8 cellular contexts compared by ENCODE assay signal in the genomic region with DNA sequence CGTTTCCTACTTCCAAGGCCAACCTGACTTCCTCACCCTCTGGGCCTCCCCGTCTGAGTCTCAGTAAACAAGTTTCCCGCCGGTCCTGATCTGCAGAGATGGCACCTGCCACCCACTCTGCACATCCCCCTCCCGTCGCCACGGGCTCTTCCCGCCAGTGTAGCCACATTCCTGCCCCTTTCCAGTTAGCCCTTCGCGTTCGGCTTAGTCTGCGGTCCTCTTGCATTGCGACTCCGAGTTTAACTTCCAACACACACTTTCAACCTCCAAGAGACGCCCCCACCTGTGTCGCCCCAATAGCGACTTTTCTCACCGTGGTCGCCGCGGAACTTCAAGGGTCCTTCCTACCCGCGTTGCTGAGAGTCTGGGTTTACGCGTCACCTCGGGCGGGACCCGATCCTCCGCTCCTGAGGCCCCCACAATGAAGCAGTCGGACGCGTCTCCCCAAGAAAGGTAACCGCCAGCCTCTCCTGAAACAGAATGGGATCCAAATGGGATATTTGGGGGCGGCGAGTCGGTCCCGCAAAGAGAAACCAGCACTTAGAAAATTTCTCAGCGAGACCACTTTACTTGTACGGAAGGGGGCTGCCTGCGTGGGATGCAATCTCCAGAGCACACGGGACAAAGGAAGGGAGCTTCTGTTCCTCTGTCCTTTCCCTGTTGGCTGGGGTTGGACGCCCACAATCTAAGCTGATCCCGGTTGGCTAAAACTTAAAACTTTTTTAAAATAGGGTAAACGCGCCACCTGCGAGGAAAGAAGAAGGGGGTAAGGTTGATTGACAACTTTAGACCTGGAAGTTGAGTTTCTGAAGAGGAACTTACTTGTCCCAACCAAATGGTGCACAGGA. TPM values are rescaled to one million over a fixed set of nuclear protein-coding genes. Genes with fewer than 3 reads are reported as not detected.
DNase-seq lines count a peak whose midpoint lies in the region; ATAC-seq and TF ChIP-seq lines count a peak whose summit lies in the region.

No MANE protein-coding gene starts in this region.

- no peak for ATAC-seq in HG03196 (IDR thresholded peaks at IDR 0.05; ENCODE audit: unreplicated experiment)
- ATAC-seq in HG03039 (IDR thresholded peaks at IDR 0.05; ENCODE audit: unreplicated experiment) = no peak

- POLR2A ChIA-PET in GM10248 (lab: Yijun Ruan, JAX) = no interaction called here

- H3K36me3 ChIP-seq in brain microvascular endothelial cell (replicated peaks) (no peaks in the 10 kb centered on the region), kidney epithelial cell (ENCODE audit: control insufficient read depth, insufficient read depth, low read length) (no peaks in the 10 kb centered on the region)

- CTCF ChIA-PET in GM10248 (lab: Yijun Ruan, JAX) = interaction anchor here (0.7 to 0.8 kb wide), 2 partner anchors 40 to 60 kb away, joined by 4 read pairs; a partner anchor contains a TSS

- H3K27me3 ChIP-seq in brain microvascular endothelial cell (replicated peaks) (no peaks in the 10 kb centered on the region), kidney epithelial cell (ENCODE audit: control insufficient read depth, insufficient read depth, low read length) (no peaks in the 10 kb centered on the region)

- DNase-seq in GM10248 (ENCODE audit: extremely low spot score) (peak; percentile 53), LNCaP clone FGC (ENCODE audit: low read depth) (peak; percentile 86), SIG-M5 treated with dmso at 0.1 percent for 504 hours (lab: John Stamatoyannopoulos, UW; ENCODE audit: unreplicated experiment) (peak; percentile 69), brain microvascular endothelial cell (no peak), kidney epithelial cell (ENCODE audit: low read depth) (no peak)
- peak; percentile 20 for DNase-seq in stimulated activated CD8-positive, alpha-beta memory T cell treated with anti-CD3 and anti-CD28 coated beads, Interleukin-12 subunit alpha, Interleukin-12 subunit beta, amount 100 ng/mL, for 24 hours (ENCODE audit: extremely low read depth)

- H3K27ac ChIP-seq in brain microvascular endothelial cell = peak overlapping the region; percentile 34

- in situ Hi-C loops in brain microvascular endothelial cell (cut with HindIII; ENCODE audit: low pct_ligation_motif_present, low sequenced_read_pairs) = no loop called here

- H3K4me3 ChIP-seq in LNCaP clone FGC (ENCODE audit: low read depth, low read length) (peak overlapping the region; percentile 67), brain microvascular endothelial cell (ENCODE audit: low read depth, low read length) (peak overlapping the region; percentile 60), kidney epithelial cell (ENCODE audit: low read depth, low read length) (peak overlapping the region; percentile 56)

- no peak for TF ChIP-seq CTCF in GM10248 (IDR thresholded peaks at IDR 0.05; ENCODE audit: control extremely low read depth, extremely low read depth, low read depth, missing control alignments)
- no peak for TF ChIP-seq CTCF in LNCaP clone FGC (IDR thresholded peaks at IDR 0.05; ENCODE audit: control insufficient read depth, extremely low read depth, insufficient read depth)
- TF ChIP-seq CTCF in brain microvascular endothelial cell (IDR thresholded peaks at IDR 0.05; ENCODE audit: low read depth, low read length, missing control alignments) = no peak
- TF ChIP-seq CTCF in kidney epithelial cell (IDR thresholded peaks at IDR 0.05; ENCODE audit: insufficient read depth, low read length, poor library complexity, severe bottlenecking) = no peak

RNA-seq across cellular contexts. Expression of a gene that starts 1.0 kb away (rescaled TPM):
- total RNA-seq in kidney epithelial cell = 838 and 979 TPM in 2 replicates

RNA-seq across cellular contexts. Expression of a gene that starts 18.3 kb away (rescaled TPM):
- total RNA-seq in kidney epithelial cell = 0.13 and 0.48 TPM in 2 replicates

RNA-seq across cellular contexts. Expression of a gene that starts 27.5 kb away (rescaled TPM):
- total RNA-seq in kidney epithelial cell = not detected in 2 replicates

RNA-seq across cellular contexts. Expression of a gene that starts 39.8 kb away (rescaled TPM):
- total RNA-seq in kidney epithelial cell = 168 and 194 TPM in 2 replicates

Comparison
In these comparisons a context has a peak if more than half of its experiments do, and no peak if none do; other contexts are left out.
1. DNase-seq: peak in GM10248 (single experiment), LNCaP clone FGC (single experiment), SIG-M5 treated with dmso at 0.1 percent for 504 hours (single experiment) and stimulated activated CD8-positive, alpha-beta memory T cell treated with anti-CD3 and anti-CD28 coated beads, Interleukin-12 subunit alpha, Interleukin-12 subunit beta, amount 100 ng/mL, for 24 hours (single experiment); none in brain microvascular endothelial cell (single experiment) and kidney epithelial cell (single experiment).
2. Peak in every context shown above with its lines, with median percentiles within 50 percentile points of each other: H3K4me3 ChIP-seq.